In the genomic region with DNA sequence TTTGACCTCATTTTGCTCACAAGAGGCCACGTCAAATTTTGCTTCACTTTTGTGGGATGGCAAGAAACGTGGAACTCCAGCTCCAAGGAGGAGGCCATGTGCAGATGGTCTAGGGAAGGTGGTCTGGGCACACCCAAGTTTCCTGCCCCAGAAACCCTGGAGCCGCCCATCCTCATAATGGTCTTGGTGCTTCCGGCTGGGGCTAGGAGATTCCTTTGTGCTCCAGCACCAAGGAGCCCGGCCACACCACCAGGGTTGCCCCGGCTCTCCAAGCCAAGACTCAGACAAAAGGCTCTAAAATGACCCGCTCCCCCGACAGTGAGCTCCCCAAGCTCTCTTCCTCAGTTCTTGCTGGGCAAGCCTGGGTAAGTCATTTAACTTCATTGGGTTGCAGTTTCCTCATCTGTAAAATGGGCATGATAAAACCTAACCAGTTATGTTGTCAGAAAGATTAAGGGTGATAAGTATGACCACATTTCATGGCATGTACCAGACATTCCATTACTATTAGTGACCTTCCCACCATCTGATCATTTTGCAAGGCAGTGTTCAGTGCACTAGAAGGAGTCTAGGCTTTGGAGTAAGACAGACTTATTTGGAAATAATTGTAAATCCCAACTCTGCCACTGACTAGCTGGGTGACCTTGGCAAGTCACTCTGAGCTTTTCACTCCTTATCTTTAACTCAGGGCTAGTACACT, we compare ENCODE assay signal across 15 cellular contexts. TPM values are rescaled to one million over a fixed set of nuclear protein-coding genes. Genes with fewer than 3 reads are reported as not detected.
DNase-seq lines count a peak whose midpoint lies in the region; ATAC-seq, FAIRE-seq and TF ChIP-seq lines count a peak whose summit lies in the region.
"Had no signal": no experiment of that assay in that cellular context is flagged by ENCODE, and none has a peak within 500 bp of the region (broad histone marks: within the 10 kb centered on the region; RNA-seq: fewer than 3 reads in every experiment).

No MANE protein-coding gene starts in this region.

- H3K27ac ChIP-seq in breast epithelium (no peak overlapping the region), K562 (ENCODE audit: extremely low read depth, low read depth, low read length) (no peak overlapping the region), tibial artery (peak overlapping the region; percentile 30 to 83)
- H3K27ac ChIP-seq: psoas muscle had no signal

- in situ Hi-C loops in K562 (cut with MboI), result no loop called here

- CTCF ChIA-PET in MCF 10A (lab: Yijun Ruan, JAX), result interaction anchor here (0.5 to 1.5 kb wide), 3 partner anchors 30 to 63 kb away, joined by 3 read pairs; no protein-coding TSS in a partner anchor
- CTCF ChIA-PET in K562 (lab: Yijun Ruan, JAX; ENCODE audit: low intra/inter-chr PET ratio), result no interaction called here

- no peak overlapping the region for H2AFZ ChIP-seq in K562 (ENCODE audit: low read depth, low read length)

- ATAC-seq in K562 (no peak), left ventricle myocardium superior (peak; percentile 19), GM21717 (IDR thresholded peaks at IDR 0.05; ENCODE audit: unreplicated experiment) (no peak), HG03135 (IDR thresholded peaks at IDR 0.05; ENCODE audit: unreplicated experiment) (no peak)
- ATAC-seq: activated CD8-positive, alpha-beta T cell treated with anti-CD3 and anti-CD28 coated beads, Interleukin-2, amount 10 ng/mL, durations not matched to agents 7 days and 5 days; psoas muscle had no signal

- H3K9me3 Mint-ChIP-seq in MCF 10A (ENCODE audit: unreplicated experiment), result no peaks in the 10 kb centered on the region
- H3K9me3 Mint-ChIP-seq: activated naive CD4-positive, alpha-beta T cell treated with anti-CD3 and anti-CD28 coated beads for 36 hours had no signal

- no peaks in the 10 kb centered on the region for H3K79me2 ChIP-seq in K562 (ENCODE audit: control insufficient read depth, insufficient read depth, low read length)

- H3K27me3 Mint-ChIP-seq in MCF 10A (ENCODE audit: insufficient read depth, unreplicated experiment), result no peaks in the 10 kb centered on the region

- H3K36me3 ChIP-seq in breast epithelium, result no peaks in the 10 kb centered on the region
- H3K36me3 ChIP-seq in K562 (ENCODE audit: control insufficient read depth, insufficient read depth, low read length), result no peaks in the 10 kb centered on the region
- H3K36me3 ChIP-seq in tibial artery, result no peaks in the 10 kb centered on the region

- BruUV-seq in MCF 10A (replicated peaks; lab: Mats Ljungman, UMichigan) (no TSS peak), K562 (replicated peaks; lab: Mats Ljungman, UMichigan) (no TSS peak)

- peaks cover 16% of the 10 kb centered on the region for H3K4me1 Mint-ChIP-seq in MCF 10A (ENCODE audit: insufficient read depth, unreplicated experiment)

- no peaks in the 10 kb centered on the region for H3K36me3 Mint-ChIP-seq in MCF 10A (ENCODE audit: insufficient read depth, unreplicated experiment)

- no peak overlapping the region for H3K4me3 ChIP-seq in breast epithelium
- H3K4me3 ChIP-seq in K562, result no peak overlapping the region
- no peak overlapping the region for H3K4me3 ChIP-seq in tibial artery
- H3K4me3 ChIP-seq: psoas muscle had no signal

- H3K4me3 Mint-ChIP-seq in MCF 10A (ENCODE audit: unreplicated experiment), result no peak overlapping the region
- H3K4me3 Mint-ChIP-seq: activated CD8-positive, alpha-beta T cell treated with anti-CD3 and anti-CD28 coated beads, Interleukin-2, amount 10 ng/mL, durations not matched to agents 7 days and 5 days; activated naive CD4-positive, alpha-beta T cell treated with anti-CD3 and anti-CD28 coated beads for 36 hours had no signal

- intact Hi-C loops in MCF 10A (cut with micrococcal nuclease) (no loop called here), breast epithelium (cut with DNase I; ENCODE audit: low total_unique reads) (no loop called here), K562 (cut with micrococcal nuclease) (no loop called here), left ventricle myocardium superior (cut with micrococcal nuclease) (no loop called here), tibial artery (cut with DNase I; ENCODE audit: low total_unique reads) (no loop called here)

- H3K9ac ChIP-seq in K562 (ENCODE audit: insufficient read depth in 1 of 2, low read depth in 2 of 2, low read length in 2 of 2), result no peak overlapping the region

- H3K27me3 ChIP-seq in breast epithelium (no peaks in the 10 kb centered on the region), K562 (ENCODE audit: control insufficient read depth in 2 of 2, insufficient read depth in 2 of 2, low read length in 2 of 2) (peaks cover 3 to 43% of the 10 kb centered on the region in 2 experiments; a peak in 4 of 5 replicates), tibial artery (no peaks in the 10 kb centered on the region)

- no peaks in the 10 kb centered on the region for H3K9me1 ChIP-seq in K562 (ENCODE audit: control insufficient read depth, insufficient read depth, low read length)

- H3K9me3 ChIP-seq in breast epithelium (no peaks in the 10 kb centered on the region), K562 (replicated peaks; ENCODE audit: control insufficient read depth, insufficient read depth, low read depth, low read length) (peaks cover 1% of the 10 kb centered on the region; the same call in 1 of the 2 replicates), tibial artery (no peaks in the 10 kb centered on the region)
- H3K9me3 ChIP-seq: psoas muscle had no signal

- FAIRE-seq in K562 (lab: Jason Lieb, UNC), result no peak

- 12% methylated on average over 8 of the region's 8 CpGs for WGBS in K562 (ENCODE audit: insufficient coverage, low coverage, missing lambda C conversion rate)

- H3K4me2 ChIP-seq in K562 (ENCODE audit: insufficient read depth, low read length), result no peak overlapping the region

- H3K27ac Mint-ChIP-seq in MCF 10A (ENCODE audit: low read depth, unreplicated experiment), result no peak overlapping the region
- H3K27ac Mint-ChIP-seq: activated CD8-positive, alpha-beta T cell treated with anti-CD3 and anti-CD28 coated beads, Interleukin-2, amount 10 ng/mL, durations not matched to agents 7 days and 5 days; activated naive CD4-positive, alpha-beta T cell treated with anti-CD3 and anti-CD28 coated beads for 36 hours had no signal

- H3K4me1 ChIP-seq in breast epithelium, result no peaks in the 10 kb centered on the region
- H3K4me1 ChIP-seq in K562 (replicated peaks in 1 of 2; ENCODE audit: control insufficient read depth in 2 of 2, insufficient read depth in 2 of 2, low read length in 2 of 2), result no peaks in the 10 kb centered on the region
- peaks cover 0 to 77% (median 30%) of the 10 kb centered on the region in 4 donors for H3K4me1 ChIP-seq in tibial artery
- H3K4me1 ChIP-seq: psoas muscle had no signal

- H4K20me1 ChIP-seq in K562 (replicated peaks; ENCODE audit: control insufficient read depth, insufficient read depth, low read length), result no peaks in the 10 kb centered on the region

- TF ChIP-seq EP300 in K562 (IDR thresholded peaks at IDR 0.05; ENCODE audit: low read length), result no peak

- POLR2A ChIA-PET in MCF 10A (lab: Yijun Ruan, JAX) (interaction anchor here (1.3 kb wide), 1 partner anchor 8 kb away, joined by 4 read pairs; no protein-coding TSS in a partner anchor), K562 (lab: Yijun Ruan, JAX) (interaction anchor here (0.6 to 1.4 kb wide), 2 partner anchors 14 to 16 kb away, joined by 3 read pairs; no protein-coding TSS in a partner anchor)

- no peak for TF ChIP-seq POLR2A in breast epithelium (IDR thresholded peaks at IDR 0.05)
- no peak for TF ChIP-seq POLR2A in K562 (conservative IDR thresholded peaks at IDR 0.05)

- no peak for TF ChIP-seq RAD21 in K562 (CRISPR knock-in tag; conservative IDR thresholded peaks at IDR 0.05 in 1 of 2, IDR thresholded peaks at IDR 0.05 in 1 of 2)

- TF ChIP-seq CTCF in MCF 10A (IDR thresholded peaks at IDR 0.05; ENCODE audit: unreplicated experiment) (no peak), breast epithelium (IDR thresholded peaks at IDR 0.05) (no peak), K562 (IDR thresholded peaks at IDR 0.05 in 2 of 3, conservative IDR thresholded peaks at IDR 0.05 in 1 of 3; ENCODE audit: insufficient read depth in 2 of 3, low read depth in 1 of 3, low read length in 3 of 3) (no peak), tibial artery (IDR thresholded peaks at IDR 0.05) (no peak)

- DNase-seq in MCF 10A (ENCODE audit: unreplicated experiment) (peak; percentile 30), breast epithelium (ENCODE audit: low spot score in 2 of 2) (no peak), K562 (ENCODE audit: extremely low read depth in 1 of 4, low spot score in 3 of 4) (no peak), left ventricle myocardium superior (no peak), tibial artery (no peak), NCI-H2029 (lab: John Stamatoyannopoulos, UW) (no peak)
- DNase-seq: 8988T; activated CD8-positive, alpha-beta T cell treated with anti-CD3 and anti-CD28 coated beads, Interleukin-2, amount 10 ng/mL, durations not matched to agents 7 days and 5 days; activated naive CD4-positive, alpha-beta T cell treated with anti-CD3 and anti-CD28 coated beads for 36 hours; effector CD8-positive, alpha-beta T cell; NCI-H187; T-helper 2 cell had no signal

TF ChIP-seq in K562, 482 proteins besides CTCF, POLR2A, EP300 and RAD21:
- TF ChIP-seq BCOR (IDR thresholded peaks at IDR 0.05) (peak; percentile 36; the same call in 1 of the 2 replicates), SMARCA4 (IDR thresholded peaks at IDR 0.05) (no peak), RBM25 (IDR thresholded peaks at IDR 0.05; ENCODE audit: low read depth, low read length, severe bottlenecking) (peak; percentile 53)

RNA-seq across cellular contexts. Expression of a gene that starts 23.3 kb away (rescaled TPM):
- total RNA-seq in MCF 10A (2022), result 0.25 and 0.33 TPM in 2 replicates
- total RNA-seq in breast epithelium, result 10 to 100 TPM; 18.2 to 88.5 (median 87.1) TPM
- total RNA-seq in K562 (2011; cell fraction: chromatin; rRNA removed; ENCODE audit: low replicate concordance), result not detected in 2 replicates
- total RNA-seq in K562 (2011; cell fraction: nucleolus; rRNA removed), result not detected in 2 replicates
- total RNA-seq in K562 (2011; cell fraction: nucleoplasm; rRNA removed), result not detected in 2 replicates
- not detected in 2 replicates for total RNA-seq in K562 (2014; rRNA removed)
- not detected in 2 replicates for total RNA-seq in K562 (2014; rRNA removed; fragmentation: Illumina TruSeq; extraction: Trizol)
- not detected in 2 replicates for total RNA-seq in K562 (2015; rRNA removed; fragmentation: Illumina TruSeq; extraction: Trizol)
- total RNA-seq in K562 (2021), result 0.38 and 0.40 TPM in 2 replicates
- polyA plus RNA-seq in K562 (2011; rRNA removed), result 0.14 TPM in 1 of 2 replicates, not detected in the other
- polyA plus RNA-seq in K562 (2011; cell fraction: cytosol; rRNA removed), result not detected in 2 replicates
- polyA plus RNA-seq in K562 (2011; cell fraction: nucleus; rRNA removed), result not detected in 2 replicates
- polyA plus RNA-seq in K562 (2012), result not detected in 2 replicates
- polyA plus RNA-seq in K562 (2014; fragmentation: Illumina TruSeq; extraction: Trizol), result not detected in 2 replicates
- polyA plus RNA-seq in K562 (2014; fragmentation: Nextera tagmentation; extraction: Ambion mirVana), result not detected
- polyA plus RNA-seq in K562 (2014; rRNA removed), result 0.85 TPM in 1 of 2 replicates, not detected in the other
- polyA minus RNA-seq in K562 (2011; rRNA and poly(A)+ RNA removed), result not detected in 2 replicates
- not detected in 2 replicates for polyA minus RNA-seq in K562 (2011; cell fraction: cytosol; rRNA and poly(A)+ RNA removed)
- polyA minus RNA-seq in K562 (2011; cell fraction: nucleus; rRNA and poly(A)+ RNA removed), result not detected in 2 replicates
- total RNA-seq in left ventricle myocardium superior, result 657 TPM
- total RNA-seq: activated naive CD4-positive, alpha-beta T cell treated with anti-CD3 and anti-CD28 coated beads for 36 hours had no signal

Comparison
In these comparisons a context has a peak if more than half of its experiments do, and no peak if none do; other contexts are left out.
1. RNA of a gene that starts 23.3 kb away (total RNA-seq): 657 TPM in left ventricle myocardium superior (single experiment) and 18.2 to 88.5 TPM in breast epithelium; 0.25 to 0.33 TPM in MCF 10A and 0.38 to 0.40 TPM in K562; every median in the first group is over 4 times any median in the second.
2. H3K27ac ChIP-seq: peak in tibial artery (2 of 2); none in breast epithelium (0 of 2) and K562 (single experiment).